ENCODE assay signal across 7 cellular contexts in genomic region chr16:85303354-85303883, GRCh38.
DNase-seq lines count a peak whose midpoint lies in the region; ATAC-seq and TF ChIP-seq lines count a peak whose summit lies in the region.

No MANE protein-coding gene starts in this region.

- H3K27me3 ChIP-seq in spleen (replicated peaks in 1 of 7) = peaks cover 0 to 11% (median 0%) of the 10 kb centered on the region in 7 donors

- no peak overlapping the region for H3K27ac ChIP-seq in HEK293 (ENCODE audit: extremely low read depth, low read depth, low read length)
- H3K27ac ChIP-seq in spleen = no peak overlapping the region

- H3K9me3 ChIP-seq in HEK293 (ENCODE audit: control insufficient read depth, insufficient read depth, low read depth, low read length) (no peaks in the 10 kb centered on the region), spleen (no peaks in the 10 kb centered on the region)

- TF ChIP-seq CTCF in HEK293 (tag by site-specific recombination; IDR thresholded peaks at IDR 0.05) (peak; percentile 88), spleen (IDR thresholded peaks at IDR 0.05 in 8 of 11, conservative IDR thresholded peaks at IDR 0.05 in 3 of 11) (peak; percentile 83 to 98 (median 95))

- no peaks in the 10 kb centered on the region for H3K36me3 ChIP-seq in HEK293 (ENCODE audit: control insufficient read depth in 2 of 2, insufficient read depth in 1 of 2, low read length in 2 of 2)
- no peaks in the 10 kb centered on the region for H3K36me3 ChIP-seq in spleen

- H3K4me1 Mint-ChIP-seq in activated naive CD4-positive, alpha-beta T cell treated with anti-CD3 and anti-CD28 coated beads for 36 hours (ENCODE audit: low read depth) = peaks cover 43% of the 10 kb centered on the region

- H3K4me1 ChIP-seq in HEK293 (ENCODE audit: control insufficient read depth, insufficient read depth, low read length) (no peaks in the 10 kb centered on the region), spleen (peaks cover 36 to 76% (median 59%) of the 10 kb centered on the region in 6 donors)

- ATAC-seq in left ventricle myocardium superior = peak; percentile 38
- no peak for ATAC-seq in HG02981 (IDR thresholded peaks at IDR 0.05; ENCODE audit: unreplicated experiment)
- no peak for ATAC-seq in GM18873 (IDR thresholded peaks at IDR 0.05; ENCODE audit: low FRiP score, unreplicated experiment)

- WGBS in spleen, 5 donors = 44 to 65% (median 45%) methylated on average over 18 to 36 of the region's 36 CpGs

- no peak for TF ChIP-seq POLR2A in spleen (IDR thresholded peaks at IDR 0.05)

- H3K4me3 ChIP-seq in HEK293 (ENCODE audit: low read depth, low read length) (peak overlapping the region; percentile 38), spleen (peak overlapping the region in 3 of 8 donors; percentile 4 to 50 (median 15))

- no peaks in the 10 kb centered on the region for H3K36me3 Mint-ChIP-seq in activated naive CD4-positive, alpha-beta T cell treated with anti-CD3 and anti-CD28 coated beads for 36 hours (ENCODE audit: low read depth)

- H3K27me3 Mint-ChIP-seq in activated naive CD4-positive, alpha-beta T cell treated with anti-CD3 and anti-CD28 coated beads for 36 hours (ENCODE audit: low read depth) = no peaks in the 10 kb centered on the region

- in situ Hi-C loops in SK-MEL-5 (cut with HindIII; ENCODE audit: low pct_unique_long_range_greater_than_20kb, low sequenced_read_pairs) = no loop called here

- POLR2A ChIA-PET in HEK293 (lab: Yijun Ruan, JAX) = no interaction called here

- peak; percentile 63 for DNase-seq in SK-MEL-5 (ENCODE audit: low read depth, low spot score)
- peak; percentile 88 for DNase-seq in activated naive CD4-positive, alpha-beta T cell treated with anti-CD3 and anti-CD28 coated beads for 36 hours
- DNase-seq in left ventricle myocardium superior = peak; percentile 77
- peak; percentile 95 for DNase-seq in spleen

- no peak overlapping the region for H3K27ac Mint-ChIP-seq in activated naive CD4-positive, alpha-beta T cell treated with anti-CD3 and anti-CD28 coated beads for 36 hours

- intact Hi-C loops in activated naive CD4-positive, alpha-beta T cell treated with anti-CD3 and anti-CD28 coated beads for 36 hours (cut with micrococcal nuclease) = loop anchor here (1.0 to 5.0 kb wide), 4 partner anchors 27 to 125 kb away; no protein-coding TSS in a partner anchor
- intact Hi-C loops in left ventricle myocardium superior (cut with micrococcal nuclease) (no loop called here), spleen (cut with DNase I; ENCODE audit: low total_unique reads) (no loop called here)

- CTCF ChIA-PET in HEK293 (lab: Yijun Ruan, JAX) = interaction anchor here (0.6 to 1.8 kb wide), 5 partner anchors 16 to 409 kb away, joined by 4 to 6 read pairs (median 4); no protein-coding TSS in a partner anchor
- CTCF ChIA-PET in activated naive CD4-positive, alpha-beta T cell treated with anti-CD3 and anti-CD28 coated beads for 36 hours (lab: Charles Lee) = interaction anchor here (1.5 to 3.8 kb wide), 3 partner anchors 27 to 188 kb away, joined by 5 to 17 read pairs (median 7); no protein-coding TSS in a partner anchor

- H3K4me3 Mint-ChIP-seq in activated naive CD4-positive, alpha-beta T cell treated with anti-CD3 and anti-CD28 coated beads for 36 hours = peak overlapping the region; percentile 71

- H3K9me3 Mint-ChIP-seq in activated naive CD4-positive, alpha-beta T cell treated with anti-CD3 and anti-CD28 coated beads for 36 hours = no peaks in the 10 kb centered on the region

TF ChIP-seq in HEK293, 187 proteins besides CTCF, POLR2A, EP300 and RAD21 (continues in another document):
- TF ChIP-seq ZBTB20 (tag by site-specific recombination; IDR thresholded peaks at IDR 0.05) = no peak
- no peak for TF ChIP-seq ZNF518A (tag by site-specific recombination; conservative IDR thresholded peaks at IDR 0.05; ENCODE audit: low read depth)
- TF ChIP-seq ZXDB (tag by site-specific recombination; IDR thresholded peaks at IDR 0.05) = no peak; the same call in 1 of the 2 replicates
- TF ChIP-seq, protein P1, sequence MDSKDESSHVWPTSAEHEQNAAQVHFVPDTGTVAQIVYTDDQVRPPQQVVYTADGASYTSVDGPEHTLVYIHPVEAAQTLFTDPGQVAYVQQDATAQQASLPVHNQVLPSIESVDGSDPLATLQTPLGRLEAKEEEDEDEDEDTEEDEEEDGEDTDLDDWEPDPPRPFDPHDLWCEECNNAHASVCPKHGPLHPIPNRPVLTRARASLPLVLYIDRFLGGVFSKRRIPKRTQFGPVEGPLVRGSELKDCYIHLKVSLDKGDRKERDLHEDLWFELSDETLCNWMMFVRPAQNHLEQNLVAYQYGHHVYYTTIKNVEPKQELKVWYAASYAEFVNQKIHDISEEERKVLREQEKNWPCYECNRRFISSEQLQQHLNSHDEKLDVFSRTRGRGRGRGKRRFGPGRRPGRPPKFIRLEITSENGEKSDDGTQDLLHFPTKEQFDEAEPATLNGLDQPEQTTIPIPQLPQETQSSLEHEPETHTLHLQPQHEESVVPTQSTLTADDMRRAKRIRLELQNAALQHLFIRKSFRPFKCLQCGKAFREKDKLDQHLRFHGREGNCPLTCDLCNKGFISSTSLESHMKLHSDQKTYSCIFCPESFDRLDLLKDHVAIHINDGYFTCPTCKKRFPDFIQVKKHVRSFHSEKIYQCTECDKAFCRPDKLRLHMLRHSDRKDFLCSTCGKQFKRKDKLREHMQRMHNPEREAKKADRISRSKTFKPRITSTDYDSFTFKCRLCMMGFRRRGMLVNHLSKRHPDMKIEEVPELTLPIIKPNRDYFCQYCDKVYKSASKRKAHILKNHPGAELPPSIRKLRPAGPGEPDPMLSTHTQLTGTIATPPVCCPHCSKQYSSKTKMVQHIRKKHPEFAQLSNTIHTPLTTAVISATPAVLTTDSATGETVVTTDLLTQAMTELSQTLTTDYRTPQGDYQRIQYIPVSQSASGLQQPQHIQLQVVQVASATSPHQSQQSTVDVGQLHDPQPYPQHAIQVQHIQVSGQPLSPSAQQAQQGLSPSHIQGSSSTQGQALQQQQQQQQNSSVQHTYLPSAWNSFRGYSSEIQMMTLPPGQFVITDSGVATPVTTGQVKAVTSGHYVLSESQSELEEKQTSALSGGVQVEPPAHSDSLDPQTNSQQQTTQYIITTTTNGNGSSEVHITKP (tag by site-specific recombination; IDR thresholded peaks at IDR 0.05) = peak; percentile 45; the same call in 1 of the 2 replicates
- TF ChIP-seq ZNF174 (tag by site-specific recombination; IDR thresholded peaks at IDR 0.05) = no peak
- TF ChIP-seq ZNF221 (tag by site-specific recombination; IDR thresholded peaks at IDR 0.05; ENCODE audit: borderline replicate concordance) = no peak
- TF ChIP-seq ZNF24 (tag by site-specific recombination; IDR thresholded peaks at IDR 0.05) = no peak
- no peak for TF ChIP-seq WT1 (tag by site-specific recombination; IDR thresholded peaks at IDR 0.05)
- no peak for TF ChIP-seq KLF8 (tag by site-specific recombination; IDR thresholded peaks at IDR 0.05)
